Comparison of ENCODE assay signal across 7 cellular contexts in genomic region chr5:10015681-10016080, GRCh38.
DNase-seq lines count a peak whose midpoint lies in the region; ATAC-seq and TF ChIP-seq lines count a peak whose summit lies in the region.
"Not testable (repeated sequence)": the region's sequence is repeated elsewhere in the genome, so short reads cannot be mapped to it uniquely, and the experiment has no call there.

No MANE protein-coding gene starts in this region.

- H4K5ac ChIP-seq in IMR-90 (ENCODE audit: low read depth, low read length) = not testable (repeated sequence)

- H4K20me1 ChIP-seq in IMR-90 (ENCODE audit: insufficient read depth, low read length) = not testable (repeated sequence)

- not testable (repeated sequence) for H4K91ac ChIP-seq in IMR-90 (ENCODE audit: insufficient read depth, low read depth, low read length)

- not testable (repeated sequence) for H3K4me3 ChIP-seq in IMR-90 (ENCODE audit: insufficient read depth, low read depth, low read length); choroid plexus epithelial cell (ENCODE audit: low read depth, low read length)

- CTCF ChIA-PET in IMR-90 (lab: Yijun Ruan, JAX) = not testable (repeated sequence)

- not testable (repeated sequence) for H2BK20ac ChIP-seq in IMR-90 (ENCODE audit: low read depth, low read length)

- H3K36me3 ChIP-seq in IMR-90 (ENCODE audit: control insufficient read depth, insufficient read depth, low read length) = not testable (repeated sequence)

- H3K56ac ChIP-seq in IMR-90 (ENCODE audit: extremely low read depth, insufficient read depth, low read length) = not testable (repeated sequence)

- not testable (repeated sequence) for TF ChIP-seq CTCF in IMR-90 (conservative IDR thresholded peaks at IDR 0.05; ENCODE audit: low read depth, low read length); choroid plexus epithelial cell (conservative IDR thresholded peaks at IDR 0.05; ENCODE audit: low read depth, low read length)

- not testable (repeated sequence) for H3K4ac ChIP-seq in IMR-90 (ENCODE audit: low read depth, low read length)

- peaks cover 13% of the 10 kb centered on the region for H3K4me1 ChIP-seq in IMR-90 (ENCODE audit: control insufficient read depth, insufficient read depth, low read length)

- DNase-seq in Caki2 (ENCODE audit: low read depth) = peak; percentile 52
- DNase-seq in IMR-90 = peak; percentile 83
- DNase-seq in RPMI7951 (ENCODE audit: low read depth) = peak; percentile 12
- peak; percentile 64 for DNase-seq in choroid plexus epithelial cell (ENCODE audit: low read depth)
- DNase-seq in iris pigment epithelial cell (ENCODE audit: low read depth) = peak; percentile 62
- DNase-seq in kidney tubule cell (ENCODE audit: low spot score) = peak; percentile 57
- DNase-seq in renal cortical epithelial cell (ENCODE audit: low read depth) = peak; percentile 80

- H2BK120ac ChIP-seq in IMR-90 (ENCODE audit: low read depth, low read length) = not testable (repeated sequence)

- not testable (repeated sequence) for H3K27ac ChIP-seq in IMR-90 (ENCODE audit: insufficient read depth, low read length)

- TF ChIP-seq RAD21 in IMR-90 (IDR thresholded peaks at IDR 0.05; ENCODE audit: low read length) = not testable (repeated sequence)

- not testable (repeated sequence) for H3K14ac ChIP-seq in IMR-90 (replicated peaks; ENCODE audit: low read depth, low read length)

- TF ChIP-seq POLR2A in IMR-90 (IDR thresholded peaks at IDR 0.05; ENCODE audit: low read depth, low read length) = not testable (repeated sequence)

- H3K4me2 ChIP-seq in IMR-90 (ENCODE audit: low read depth, low read length) = not testable (repeated sequence)

- not testable (repeated sequence) for BruUV-seq in IMR-90 (replicated peaks; lab: Mats Ljungman, UMichigan)

- H2AK5ac ChIP-seq in IMR-90 (ENCODE audit: low read depth, low read length) = not testable (repeated sequence)

- not testable (repeated sequence) for H2AK9ac ChIP-seq in IMR-90 (replicated peaks; ENCODE audit: low read depth, low read length, poor library complexity)

- H2BK5ac ChIP-seq in IMR-90 (ENCODE audit: low read depth, low read length, poor library complexity, severe bottlenecking) = not testable (repeated sequence)

- not testable (repeated sequence) for H3K23ac ChIP-seq in IMR-90 (ENCODE audit: low read depth, low read length)

- H3K18ac ChIP-seq in IMR-90 (ENCODE audit: low read depth, low read length) = not testable (repeated sequence)

- not testable (repeated sequence) for ATAC-seq in IMR-90 (ENCODE audit: low read depth)

- not testable (repeated sequence) for H4K8ac ChIP-seq in IMR-90 (ENCODE audit: low read depth in 2 of 2, low read length in 2 of 2)

- intact Hi-C loops in IMR-90 (cut with micrococcal nuclease) = not testable (repeated sequence)

- dilution Hi-C loops in IMR-90 (cut with HindIII; ENCODE audit: low sequenced_read_pairs, unreplicated experiment) = not testable (repeated sequence)

- POLR2A ChIA-PET in IMR-90 (lab: Charles Lee; ENCODE audit: unreplicated experiment) = not testable (repeated sequence)

- not testable (repeated sequence) for H3K9ac ChIP-seq in IMR-90 (ENCODE audit: low read depth, low read length)

- not testable (repeated sequence) for H3K9me3 ChIP-seq in IMR-90 (ENCODE audit: control insufficient read depth, insufficient read depth, low read length)

- H2BK15ac ChIP-seq in IMR-90 (ENCODE audit: low read depth, low read length) = not testable (repeated sequence)

- in situ Hi-C loops in Caki2 (cut with HindIII; ENCODE audit: low pct_unique_long_range_greater_than_20kb, low sequenced_read_pairs); IMR-90 (cut with MboI; ENCODE audit: low sequenced_read_pairs): not testable (repeated sequence)

- H3K27me3 ChIP-seq in IMR-90 (ENCODE audit: control insufficient read depth, insufficient read depth, low read length) = not testable (repeated sequence)

- H2AFZ ChIP-seq in IMR-90 (replicated peaks; ENCODE audit: low read length, poor library complexity) = not testable (repeated sequence)

- peaks cover 12% of the 10 kb centered on the region; the same call in 1 of the 2 replicates for H3K9me1 ChIP-seq in IMR-90 (ENCODE audit: insufficient read depth, low read length)

- H3K79me1 ChIP-seq in IMR-90 (ENCODE audit: low read depth in 1 of 2, low read length in 2 of 2) = not testable (repeated sequence)

- WGBS in IMR-90 (ENCODE audit: extremely low coverage in 2 of 2, insufficient read length in 1 of 2), 2 experiments = no CpG with 5 or more reads among the region's 3 CpGs

Comparison
In these comparisons a context has a peak if more than half of its experiments do, and no peak if none do; other contexts are left out.
1. DNase-seq: peak in every context shown above with its lines; median percentile 83 in IMR-90; 80 in renal cortical epithelial cell; 64 in choroid plexus epithelial cell; 62 in iris pigment epithelial cell; 57 in kidney tubule cell; 52 in Caki2; 12 in RPMI7951.